1 cellular context compared by ENCODE assay signal in genomic region chr10:11899067-11899876, GRCh38.
TF ChIP-seq lines count a peak whose summit lies in the region.

No MANE protein-coding gene starts in this region.

TF ChIP-seq in GM23338, 12 proteins besides CTCF, POLR2A, EP300 and RAD21:
- no peak for TF ChIP-seq ZNF462 (CRISPR knock-in tag; IDR thresholded peaks at IDR 0.05)
- no peak for TF ChIP-seq JUNB (IDR thresholded peaks at IDR 0.05; ENCODE audit: unreplicated experiment)
- TF ChIP-seq NANOG (IDR thresholded peaks at IDR 0.05; ENCODE audit: borderline replicate concordance): no peak
- TF ChIP-seq ZNF331 (CRISPR knock-in tag; IDR thresholded peaks at IDR 0.05; ENCODE audit: low read depth): no peak
- TF ChIP-seq EZH2phosphoT487 (IDR thresholded peaks at IDR 0.05; ENCODE audit: unreplicated experiment): no peak
- no peak for TF ChIP-seq CREB1 (CRISPR knock-in tag; IDR thresholded peaks at IDR 0.05; ENCODE audit: low read depth)
- TF ChIP-seq ZNF114 (CRISPR knock-in tag; IDR thresholded peaks at IDR 0.05): no peak
- TF ChIP-seq REST (IDR thresholded peaks at IDR 0.05; ENCODE audit: unreplicated experiment): no peak
- TF ChIP-seq STAT1 (IDR thresholded peaks at IDR 0.05; ENCODE audit: unreplicated experiment): no peak
- TF ChIP-seq EZH2 (IDR thresholded peaks at IDR 0.05; ENCODE audit: low read depth, unreplicated experiment): no peak
- no peak for TF ChIP-seq POLR2AphosphoS5 (IDR thresholded peaks at IDR 0.05; ENCODE audit: low read depth)
- no peak for TF ChIP-seq ETS1 (IDR thresholded peaks at IDR 0.05)
